Comparison of ENCODE assay signal across 8 cellular contexts in genomic region chr1:116878804-116879477, GRCh38. TPM values are rescaled to one million over a fixed set of nuclear protein-coding genes. Genes with fewer than 3 reads are reported as not detected.
DNase-seq lines count a peak whose midpoint lies in the region; TF ChIP-seq lines count a peak whose summit lies in the region.

No MANE protein-coding gene starts in this region.

- H3K9me3 ChIP-seq in neuronal stem cell (replicated peaks in 1 of 2; ENCODE audit: control insufficient read depth in 2 of 2, insufficient read depth in 1 of 2, low read depth in 1 of 2, low read length in 2 of 2) = no peaks in the 10 kb centered on the region

- no peak overlapping the region for H3K14ac ChIP-seq in neuronal stem cell (ENCODE audit: low read length)

- no peaks in the 10 kb centered on the region for H3K27me3 ChIP-seq in neuronal stem cell (ENCODE audit: control insufficient read depth in 3 of 3, insufficient read depth in 3 of 3, low read depth in 1 of 3, low read length in 3 of 3)

- H3K9ac ChIP-seq in neuronal stem cell (ENCODE audit: low read depth, low read length, poor library complexity) = no peak overlapping the region

- no CpG with 5 or more reads among the region's 10 CpGs for WGBS in neuronal stem cell (ENCODE audit: extremely low coverage in 2 of 2, insufficient read length in 2 of 2, insufficient replicate concordance in 1 of 2), 2 donors

- peak overlapping the region; percentile 96 for H4K91ac ChIP-seq in neuronal stem cell (ENCODE audit: low read depth, low read length, poor library complexity)

- peak overlapping the region; percentile 26 for H4K8ac ChIP-seq in neuronal stem cell (ENCODE audit: low read depth, low read length)

- peak overlapping the region; percentile 73 for H2AFZ ChIP-seq in neuronal stem cell (ENCODE audit: low read length)

- no peak overlapping the region for H3K23ac ChIP-seq in neuronal stem cell (ENCODE audit: low read depth, low read length, poor library complexity)

- H3K4me3 ChIP-seq in neuronal stem cell (ENCODE audit: low read length in 2 of 2) = peak overlapping the region in 1 of 2 donors; percentile 32

- H3K4me1 ChIP-seq in neuronal stem cell (ENCODE audit: control insufficient read depth in 2 of 2, insufficient read depth in 1 of 2, low read depth in 1 of 2, low read length in 2 of 2) = peaks cover 17 to 21% of the 10 kb centered on the region in 2 donors

- H3K4ac ChIP-seq in neuronal stem cell (ENCODE audit: low read length) = no peak overlapping the region

- H3K18ac ChIP-seq in neuronal stem cell (ENCODE audit: low read length) = peak overlapping the region; percentile 99

- in situ Hi-C loops in GM18951 (cut with MboI; ENCODE audit: low sequenced_read_pairs, unreplicated experiment) = no loop called here

- TF ChIP-seq POLR2A in GM18951 (IDR thresholded peaks at IDR 0.05; ENCODE audit: extremely low read depth, insufficient read depth, insufficient read length) = peak; percentile 41

- H2BK12ac ChIP-seq in neuronal stem cell (ENCODE audit: low read length) = no peak overlapping the region

- H3K4me2 ChIP-seq in neuronal stem cell (ENCODE audit: insufficient read depth, low read length, poor library complexity, severe bottlenecking) = peak overlapping the region; percentile 50

- H2BK5ac ChIP-seq in neuronal stem cell (ENCODE audit: low read length) = peak overlapping the region; percentile 95

- peak overlapping the region; percentile 33 for H2AK5ac ChIP-seq in neuronal stem cell (ENCODE audit: low read depth, low read length)

- no peaks in the 10 kb centered on the region for H3K79me1 ChIP-seq in neuronal stem cell (ENCODE audit: low read depth, low read length)

- DNase-seq in Ammon's horn (ENCODE audit: low spot score) (peak; percentile 57), LoVo (ENCODE audit: low spot score) (peak; percentile 32), SHP77 treated with DMSO at 0.1 percent for 48 hours (lab: John Stamatoyannopoulos, UW) (peak; percentile 98), fibroblast of peridontal ligament (ENCODE audit: extremely low read depth) (peak; percentile 14), neuronal stem cell (ENCODE audit: low spot score) (peak; percentile 47), NAMALWA (ENCODE audit: low spot score) (no peak), middle frontal gyrus (ENCODE audit: extremely low spot score, low spot score) (no peak)

- H2BK15ac ChIP-seq in neuronal stem cell (ENCODE audit: low read length) = peak overlapping the region; percentile 4

- no peaks in the 10 kb centered on the region for H3K36me3 ChIP-seq in neuronal stem cell (replicated peaks in 1 of 2; ENCODE audit: control insufficient read depth in 2 of 2, insufficient read depth in 2 of 2, low read length in 2 of 2)

- H3K27ac ChIP-seq in neuronal stem cell (replicated peaks; ENCODE audit: low read length) = peak overlapping the region; percentile 90

- H2BK120ac ChIP-seq in neuronal stem cell (ENCODE audit: low read depth, low read length) = peak overlapping the region; percentile 98

RNA-seq across cellular contexts. Expression of gene PTGFRN, which starts 30.8 kb away (rescaled TPM):
- polyA plus RNA-seq in neuronal stem cell (2013, experiment 1 of 2) = 44.9 TPM
- 40.5 TPM for polyA plus RNA-seq in neuronal stem cell (2013, experiment 2 of 2)

Comparison
In these comparisons a context has a peak if more than half of its experiments do, and no peak if none do; other contexts are left out.
1. DNase-seq: peak in Ammon's horn (single experiment), LoVo (single experiment), SHP77 treated with DMSO at 0.1 percent for 48 hours (single experiment), fibroblast of peridontal ligament (single experiment) and neuronal stem cell (single experiment); none in NAMALWA (single experiment) and middle frontal gyrus (single experiment).